ENCODE assay signal across 19 cellular contexts in genomic region chr11:72838691-72839305, GRCh38. TPM values are rescaled to one million over a fixed set of nuclear protein-coding genes. Genes with fewer than 3 reads are reported as not detected.
DNase-seq lines count a peak whose midpoint lies in the region; ATAC-seq, FAIRE-seq and TF ChIP-seq lines count a peak whose summit lies in the region.
"Had no signal": no experiment of that assay in that cellular context is flagged by ENCODE, and none has a peak within 500 bp of the region (broad histone marks: within the 10 kb centered on the region; RNA-seq: fewer than 3 reads in every experiment).

No MANE protein-coding gene starts in this region.

- peak overlapping the region; percentile 29 for H3K4me2 ChIP-seq in keratinocyte (ENCODE audit: control insufficient read depth, extremely low read depth, insufficient read depth, low read depth, low read length)
- no peak overlapping the region for H3K4me2 ChIP-seq in trophoblast cell (ENCODE audit: low read length)

- no peaks in the 10 kb centered on the region for H4K20me1 ChIP-seq in keratinocyte (ENCODE audit: control insufficient read depth, extremely low read depth, insufficient read depth, low read length)

- H3K18ac ChIP-seq in trophoblast cell (ENCODE audit: low read length): no peak overlapping the region

- H4K8ac ChIP-seq in trophoblast cell (ENCODE audit: low read depth, low read length): no peak overlapping the region

- H2BK12ac ChIP-seq in trophoblast cell (ENCODE audit: low read length): no peak overlapping the region

- H3K27ac ChIP-seq in keratinocyte (ENCODE audit: control insufficient read depth, insufficient read depth, low read length) (no peak overlapping the region), tibial artery (peak overlapping the region; percentile 92 to 94), trophoblast cell (ENCODE audit: low read depth, low read length) (no peak overlapping the region)
- H3K27ac ChIP-seq: Peyer's patch had no signal

- no peak overlapping the region for H4K12ac ChIP-seq in trophoblast cell (ENCODE audit: low read depth, low read length)

- no peaks in the 10 kb centered on the region for H3K36me3 Mint-ChIP-seq in activated naive CD4-positive, alpha-beta T cell treated with anti-CD3 and anti-CD28 coated beads, Interleukin-2, amount 50 U/mL, for 24 hours
- peaks cover 76% of the 10 kb centered on the region for H3K36me3 Mint-ChIP-seq in activated T-helper 17 cell treated with anti-CD3 and anti-CD28 coated beads, Interleukin-2, amount 50 U/mL, for 72 hours (ENCODE audit: low read depth)

- no peak overlapping the region for H4K91ac ChIP-seq in trophoblast cell (ENCODE audit: low read depth, low read length)

- H2AK5ac ChIP-seq in trophoblast cell (ENCODE audit: low read length): no peak overlapping the region

- H2BK5ac ChIP-seq in trophoblast cell (ENCODE audit: low read depth, low read length, poor library complexity): no peak overlapping the region

- ATAC-seq in activated T-helper 17 cell treated with anti-CD3 and anti-CD28 coated beads, Interleukin-2, amount 50 U/mL, for 72 hours (replicated peaks): peak; percentile 59
- no peak for ATAC-seq in HG02840 (IDR thresholded peaks at IDR 0.05; ENCODE audit: low FRiP score, unreplicated experiment)
- ATAC-seq: K562; left lobe of liver; stimulated activated naive CD8-positive, alpha-beta T cell treated with anti-CD3 and anti-CD28 coated beads, Interleukin-15, amount 100 ng/mL, for 72 hours had no signal

- H3K4me3 ChIP-seq in keratinocyte (ENCODE audit: control insufficient read depth in 2 of 3, extremely low read depth in 1 of 3, insufficient read depth in 2 of 3, low read depth in 1 of 3, low read length in 3 of 3) (no peak overlapping the region), tibial artery (no peak overlapping the region), trophoblast cell (ENCODE audit: low read depth, low read length) (no peak overlapping the region)
- H3K4me3 ChIP-seq: K562, Peyer's patch had no signal

- H3K27ac Mint-ChIP-seq in activated naive CD4-positive, alpha-beta T cell treated with anti-CD3 and anti-CD28 coated beads, Interleukin-2, amount 50 U/mL, for 24 hours: peak overlapping the region; percentile 32
- H3K27ac Mint-ChIP-seq in activated T-helper 17 cell treated with anti-CD3 and anti-CD28 coated beads, Interleukin-2, amount 50 U/mL, for 72 hours: peak overlapping the region; percentile 32
- H3K27ac Mint-ChIP-seq: progenitor cell of endocrine pancreas had no signal

- H3K9ac ChIP-seq in keratinocyte (ENCODE audit: control insufficient read depth, extremely low read depth, insufficient read depth, low read length) (no peak overlapping the region), trophoblast cell (ENCODE audit: low read length) (no peak overlapping the region)

- no peak for DNase-seq in activated naive CD4-positive, alpha-beta T cell treated with anti-CD3 and anti-CD28 coated beads, Interleukin-2, amount 50 U/mL, for 16 hours
- DNase-seq in keratinocyte (ENCODE audit: low read depth, low spot score) (no peak), tibial artery (no peak), HuH-7 (ENCODE audit: low spot score) (no peak), trophoblast cell (no peak)
- DNase-seq: activated gamma-delta T cell treated with Interleukin-2 at 50 U/mL for 16 hours; Caco-2; effector memory CD4-positive, alpha-beta T cell; NCI-H1105; NCI-H2171; Peyer's patch; stimulated activated naive CD8-positive, alpha-beta T cell treated with anti-CD3 and anti-CD28 coated beads, Interleukin-15, amount 100 ng/mL, for 72 hours had no signal

- no peak overlapping the region for H3K23ac ChIP-seq in trophoblast cell (ENCODE audit: low read length)

- no peak overlapping the region for H2BK120ac ChIP-seq in trophoblast cell (ENCODE audit: insufficient read depth, low read length, poor library complexity)

- no peaks in the 10 kb centered on the region for H3K27me3 Mint-ChIP-seq in activated naive CD4-positive, alpha-beta T cell treated with anti-CD3 and anti-CD28 coated beads, Interleukin-2, amount 50 U/mL, for 24 hours
- no peaks in the 10 kb centered on the region for H3K27me3 Mint-ChIP-seq in activated T-helper 17 cell treated with anti-CD3 and anti-CD28 coated beads, Interleukin-2, amount 50 U/mL, for 72 hours
- H3K27me3 Mint-ChIP-seq: progenitor cell of endocrine pancreas; stimulated activated naive CD8-positive, alpha-beta T cell treated with anti-CD3 and anti-CD28 coated beads, Interleukin-15, amount 100 ng/mL, for 72 hours had no signal

- H3K4me1 ChIP-seq in keratinocyte (ENCODE audit: control insufficient read depth, extremely low read depth, insufficient read depth, low read length) (peaks cover 17% of the 10 kb centered on the region), tibial artery (peaks cover 11 to 60% (median 42%) of the 10 kb centered on the region in 4 donors), trophoblast cell (ENCODE audit: control insufficient read depth in 1 of 2, insufficient read depth in 2 of 2, low read length in 2 of 2) (no peaks in the 10 kb centered on the region)
- H3K4me1 ChIP-seq: Peyer's patch had no signal

- no peaks in the 10 kb centered on the region for H3K79me1 ChIP-seq in trophoblast cell (ENCODE audit: low read length)

- FAIRE-seq in keratinocyte (lab: Jason Lieb, UNC): peak; percentile 58
- FAIRE-seq: K562, urothelium cell line had no signal

- H3K14ac ChIP-seq in trophoblast cell (ENCODE audit: low read length): no peak overlapping the region

- intact Hi-C loops in tibial artery (cut with DNase I; ENCODE audit: low total_unique reads): no loop called here

- no peaks in the 10 kb centered on the region for H3K9me3 ChIP-seq in keratinocyte (ENCODE audit: control insufficient read depth, low read depth, low read length)
- H3K9me3 ChIP-seq in tibial artery: no peaks in the 10 kb centered on the region
- no peaks in the 10 kb centered on the region for H3K9me3 ChIP-seq in trophoblast cell (ENCODE audit: insufficient read depth, low read depth, low read length)
- H3K9me3 ChIP-seq: Caco-2, Peyer's patch had no signal

- no peak overlapping the region for H3K4ac ChIP-seq in trophoblast cell (ENCODE audit: low read depth, low read length)

- H3K9me1 ChIP-seq in keratinocyte (ENCODE audit: control insufficient read depth, extremely low read depth, insufficient read depth, low read length): no peaks in the 10 kb centered on the region

- no peaks in the 10 kb centered on the region for H3K9me3 Mint-ChIP-seq in activated naive CD4-positive, alpha-beta T cell treated with anti-CD3 and anti-CD28 coated beads, Interleukin-2, amount 50 U/mL, for 24 hours
- no peaks in the 10 kb centered on the region for H3K9me3 Mint-ChIP-seq in activated T-helper 17 cell treated with anti-CD3 and anti-CD28 coated beads, Interleukin-2, amount 50 U/mL, for 72 hours
- H3K9me3 Mint-ChIP-seq: stimulated activated naive CD8-positive, alpha-beta T cell treated with anti-CD3 and anti-CD28 coated beads, Interleukin-15, amount 100 ng/mL, for 72 hours had no signal

- H3K36me3 ChIP-seq in keratinocyte (ENCODE audit: control insufficient read depth in 2 of 2, extremely low read depth in 1 of 2, insufficient read depth in 2 of 2, low read length in 2 of 2): peaks cover 4 to 10% of the 10 kb centered on the region in 2 experiments
- H3K36me3 ChIP-seq in tibial artery: peaks cover 35 to 57% (median 40%) of the 10 kb centered on the region in 3 donors
- peaks cover 0 to 2% of the 10 kb centered on the region in 2 experiments for H3K36me3 ChIP-seq in trophoblast cell (ENCODE audit: control insufficient read depth in 1 of 2, insufficient read depth in 2 of 2, low read length in 2 of 2)

- WGBS in trophoblast cell (ENCODE audit: extremely low coverage, insufficient coverage, insufficient read length): no CpG with 5 or more reads among the region's 4 CpGs

- H2AFZ ChIP-seq in keratinocyte (ENCODE audit: control insufficient read depth, low read length): no peak overlapping the region
- no peak overlapping the region for H2AFZ ChIP-seq in trophoblast cell (ENCODE audit: insufficient read depth, low read length, poor library complexity)

- TF ChIP-seq CTCF in keratinocyte (optimal IDR thresholded peaks at IDR 0.05 in 1 of 3, IDR thresholded peaks at IDR 0.05 in 1 of 3, conservative IDR thresholded peaks at IDR 0.05 in 1 of 3; ENCODE audit: extremely low read depth in 1 of 3, insufficient read depth in 2 of 3, low read length in 3 of 3): no peak
- TF ChIP-seq CTCF in tibial artery (IDR thresholded peaks at IDR 0.05): no peak

- H3K79me2 ChIP-seq in keratinocyte (ENCODE audit: control insufficient read depth, insufficient read depth, low read length): no peaks in the 10 kb centered on the region
- H3K79me2 ChIP-seq in trophoblast cell (ENCODE audit: control insufficient read depth, insufficient read depth, low read length, poor library complexity): no peaks in the 10 kb centered on the region

- H3K4me3 Mint-ChIP-seq in activated naive CD4-positive, alpha-beta T cell treated with anti-CD3 and anti-CD28 coated beads, Interleukin-2, amount 50 U/mL, for 24 hours: no peak overlapping the region
- H3K4me3 Mint-ChIP-seq in activated T-helper 17 cell treated with anti-CD3 and anti-CD28 coated beads, Interleukin-2, amount 50 U/mL, for 72 hours: no peak overlapping the region
- H3K4me3 Mint-ChIP-seq: stimulated activated naive CD8-positive, alpha-beta T cell treated with anti-CD3 and anti-CD28 coated beads, Interleukin-15, amount 100 ng/mL, for 72 hours had no signal

- dilution Hi-C loops in keratinocyte (cut with MboI; ENCODE audit: extremely low pct_ligation_motif_present, low sequenced_read_pairs): no loop called here

- H3K27me3 ChIP-seq in keratinocyte (ENCODE audit: control insufficient read depth, extremely low read depth, insufficient read depth, low read length) (no peaks in the 10 kb centered on the region), tibial artery (no peaks in the 10 kb centered on the region), trophoblast cell (ENCODE audit: insufficient read depth, low read length) (no peaks in the 10 kb centered on the region)
- H3K27me3 ChIP-seq: Peyer's patch had no signal

- no peaks in the 10 kb centered on the region for H3K4me1 Mint-ChIP-seq in activated naive CD4-positive, alpha-beta T cell treated with anti-CD3 and anti-CD28 coated beads, Interleukin-2, amount 50 U/mL, for 24 hours
- peaks cover 17% of the 10 kb centered on the region for H3K4me1 Mint-ChIP-seq in activated T-helper 17 cell treated with anti-CD3 and anti-CD28 coated beads, Interleukin-2, amount 50 U/mL, for 72 hours

RNA-seq across cellular contexts. Expression of gene ATG16L2, which starts 24.6 kb away (rescaled TPM):
- 100 to 1,000 TPM in 1 of 2 donors, 10 to 100 TPM in 1; 85.3 to 127 TPM for total RNA-seq in activated T-helper 17 cell treated with anti-CD3 and anti-CD28 coated beads, Interleukin-2, amount 50 U/mL, for 72 hours
- 8.0 to 18.3 TPM (median 9.9 TPM) in 3 replicates for polyA plus RNA-seq in keratinocyte
- 15.6 TPM for polyA plus RNA-seq in keratinocyte (2011; ENCODE audit: low read depth)
- polyA plus RNA-seq in keratinocyte (2011; cell fraction: cytosol; rRNA removed): 1.3 and 2.6 TPM in 2 replicates
- polyA plus RNA-seq in keratinocyte (2011; cell fraction: nucleus; rRNA removed): 62.1 and 74.2 TPM in 2 replicates
- 5.4 and 39.3 TPM in 2 replicates for polyA plus RNA-seq in keratinocyte (2012; ENCODE audit: low replicate concordance)
- 7.0 to 9.6 TPM (median 7.1 TPM) in 3 replicates for polyA minus RNA-seq in keratinocyte
- polyA minus RNA-seq in keratinocyte (2011; cell fraction: cytosol; rRNA and poly(A)+ RNA removed): 3.1 TPM
- polyA minus RNA-seq in keratinocyte (2011; cell fraction: nucleus; rRNA and poly(A)+ RNA removed): 9.6 and 17.8 TPM in 2 replicates
- polyA plus RNA-seq in trophoblast cell (2013): 7.4 and 8.0 TPM in 2 replicates

RNA-seq across cellular contexts. Expression of gene STARD10, which starts 45.0 kb away (rescaled TPM):
- 10 to 100 TPM in 1 of 2 donors, 1 to 10 TPM in 1; 7.7 to 16.4 TPM for total RNA-seq in activated T-helper 17 cell treated with anti-CD3 and anti-CD28 coated beads, Interleukin-2, amount 50 U/mL, for 72 hours
- polyA plus RNA-seq in keratinocyte: 67.0 to 115 TPM (median 79.2 TPM) in 3 replicates
- polyA plus RNA-seq in keratinocyte (2011; ENCODE audit: low read depth): 37.5 TPM
- 85.7 and 109 TPM in 2 replicates for polyA plus RNA-seq in keratinocyte (2011; cell fraction: cytosol; rRNA removed)
- polyA plus RNA-seq in keratinocyte (2011; cell fraction: nucleus; rRNA removed): 33.0 and 34.4 TPM in 2 replicates
- polyA plus RNA-seq in keratinocyte (2012; ENCODE audit: low replicate concordance): 60.4 and 67.0 TPM in 2 replicates
- 60.1 to 123 TPM (median 113 TPM) in 3 replicates for polyA minus RNA-seq in keratinocyte
- 104 TPM for polyA minus RNA-seq in keratinocyte (2011; cell fraction: cytosol; rRNA and poly(A)+ RNA removed)
- polyA minus RNA-seq in keratinocyte (2011; cell fraction: nucleus; rRNA and poly(A)+ RNA removed): 18.1 and 21.2 TPM in 2 replicates
- 143 and 154 TPM in 2 replicates for polyA plus RNA-seq in trophoblast cell (2013)

Comparison
In these comparisons a context has a peak if more than half of its experiments do, and no peak if none do; other contexts are left out.
1. H3K27ac ChIP-seq: peak in tibial artery (2 of 2); none in keratinocyte (single experiment) and trophoblast cell (single experiment).